ENCODE assay signal across 8 cellular contexts in genomic region chr7:80781561-80781979, GRCh38.
DNase-seq lines count a peak whose midpoint lies in the region; ATAC-seq lines count a peak whose summit lies in the region.

No MANE protein-coding gene starts in this region.

- ATAC-seq in GM19023 (IDR thresholded peaks at IDR 0.05; ENCODE audit: unreplicated experiment) (no peak), HG03469 (IDR thresholded peaks at IDR 0.05; ENCODE audit: unreplicated experiment) (no peak)

- peak; percentile 64 for DNase-seq in Daoy (ENCODE audit: low read depth)
- DNase-seq in SK-MEL-5 (ENCODE audit: low read depth, low spot score): peak; percentile 65
- DNase-seq in glomerular visceral epithelial cell (ENCODE audit: extremely low spot score): peak; percentile 36
- peak; percentile 97 for DNase-seq in renal cortical epithelial cell (ENCODE audit: low read depth)
- no peak for DNase-seq in stimulated activated CD4-positive, alpha-beta T cell treated with anti-CD3 and anti-CD28 coated beads, Interleukin-12 subunit alpha, Interleukin-12 subunit beta, amount 100 ng/mL, for 4 hours
- no peak for DNase-seq in cerebellar nuclear complex (lab: John Stamatoyannopoulos, UW)

- in situ Hi-C loops in SK-MEL-5 (cut with HindIII; ENCODE audit: low pct_unique_long_range_greater_than_20kb, low sequenced_read_pairs): no loop called here

Comparison
In these comparisons a context has a peak if more than half of its experiments do, and no peak if none do; other contexts are left out.
1. DNase-seq: peak in Daoy (single experiment), SK-MEL-5 (single experiment), glomerular visceral epithelial cell (single experiment) and renal cortical epithelial cell (single experiment); none in stimulated activated CD4-positive, alpha-beta T cell treated with anti-CD3 and anti-CD28 coated beads, Interleukin-12 subunit alpha, Interleukin-12 subunit beta, amount 100 ng/mL, for 4 hours (single experiment) and cerebellar nuclear complex (0 of 2).